In genomic region chr10:124290095-124290795, GRCh38 we compare ENCODE assay signal across 9 cellular contexts.
A peak's percentile ranks its signal among the peaks of the same experiment; 100 is the strongest.
DNase-seq lines count a peak whose midpoint lies in the region; ATAC-seq and TF ChIP-seq lines count a peak whose summit lies in the region.
"Had no signal": no experiment of that assay in that cellular context is flagged by ENCODE, and none has a peak within 500 bp of the region (broad histone marks: within the 10 kb centered on the region; RNA-seq: fewer than 3 reads in every experiment).

No MANE protein-coding gene starts in this region.

- BruUV-seq in A673 (replicated peaks; lab: Mats Ljungman, UMichigan) = no TSS peak

- H2AFZ ChIP-seq in MM.1S (ENCODE audit: low read length) = peak overlapping the region; percentile 55

- no peaks in the 10 kb centered on the region for H3K36me3 Mint-ChIP-seq in type B pancreatic cell

- H3K27me3 ChIP-seq in A673 (replicated peaks; ENCODE audit: insufficient read depth, low read depth, low read length, poor library complexity) (no peaks in the 10 kb centered on the region), MM.1S (replicated peaks; ENCODE audit: insufficient read depth, low read length) (no peaks in the 10 kb centered on the region)

- H3K4me3 ChIP-seq in A673 (ENCODE audit: low read depth, low read length, poor library complexity, severe bottlenecking) (no peak overlapping the region), MM.1S (ENCODE audit: low read length) (peak overlapping the region; percentile 18; the same call in 1 of the 2 replicates)

- CTCF ChIA-PET in A673 (lab: Charles Lee) = no interaction called here

- H3K4me2 ChIP-seq in MM.1S (ENCODE audit: low read depth, low read length) = peak overlapping the region; percentile 70

- intact Hi-C loops in A673 (cut with micrococcal nuclease; ENCODE audit: unreplicated experiment) = no loop called here

- POLR2A ChIA-PET in A673 (lab: Charles Lee; ENCODE audit: low non-redundant PET) = no interaction called here

- H3K4me3 Mint-ChIP-seq in type B pancreatic cell = no peak overlapping the region
- H3K4me3 Mint-ChIP-seq: activated B cell treated with CpG ODN at 0.5 μM for 24 hours had no signal

- H3K9me3 Mint-ChIP-seq in type B pancreatic cell = no peaks in the 10 kb centered on the region
- H3K9me3 Mint-ChIP-seq: activated B cell treated with CpG ODN at 0.5 μM for 24 hours had no signal

- H3K27me3 Mint-ChIP-seq in type B pancreatic cell = peaks cover 6% of the 10 kb centered on the region
- H3K27me3 Mint-ChIP-seq: activated B cell treated with CpG ODN at 0.5 μM for 24 hours had no signal

- H3K27ac ChIP-seq in A673 (ENCODE audit: low read depth, low read length, poor library complexity, severe bottlenecking) (no peak overlapping the region), MM.1S (ENCODE audit: low read length) (peak overlapping the region; percentile 84)

- no peak overlapping the region for H3K27ac Mint-ChIP-seq in type B pancreatic cell
- H3K27ac Mint-ChIP-seq: activated B cell treated with CpG ODN at 0.5 μM for 24 hours had no signal

- H4K20me1 ChIP-seq in MM.1S (ENCODE audit: insufficient read depth, low read length) = no peaks in the 10 kb centered on the region

- H3K9me2 ChIP-seq in MM.1S (replicated peaks; ENCODE audit: insufficient read depth, low read length) = no peaks in the 10 kb centered on the region

- no peaks in the 10 kb centered on the region for H3K79me2 ChIP-seq in MM.1S (ENCODE audit: low read length)

- peak; percentile 49 for ATAC-seq in GM19455 (IDR thresholded peaks at IDR 0.05; ENCODE audit: unreplicated experiment)

- H3K4me1 ChIP-seq in A673 (ENCODE audit: insufficient read depth, low read length, poor library complexity, severe bottlenecking) (peaks cover 6% of the 10 kb centered on the region), MM.1S (ENCODE audit: low read length) (peaks cover 34% of the 10 kb centered on the region)

- H3K9ac ChIP-seq in MM.1S (ENCODE audit: low read length) = peak overlapping the region; percentile 45; the same call in 1 of the 2 replicates

- H3K9me3 ChIP-seq in A673 (ENCODE audit: low read depth, low read length, poor library complexity, severe bottlenecking) (no peaks in the 10 kb centered on the region), MM.1S (replicated peaks; ENCODE audit: insufficient read depth, low read length) (no peaks in the 10 kb centered on the region)

- TF ChIP-seq CTCF in A673 (conservative IDR thresholded peaks at IDR 0.05; ENCODE audit: low read depth, low read length) = no peak
- TF ChIP-seq CTCF in MM.1S (IDR thresholded peaks at IDR 0.05; ENCODE audit: low read length) = 0 out of 2 replicates have a peak, but pooled peaks have one; percentile 5
- no peak for TF ChIP-seq CTCF in type B pancreatic cell (conservative IDR thresholded peaks at IDR 0.05)

- H3K36me3 ChIP-seq in A673 (ENCODE audit: insufficient read depth, low read length, poor library complexity, severe bottlenecking) (no peaks in the 10 kb centered on the region), MM.1S (replicated peaks; ENCODE audit: insufficient read depth, low read length) (no peaks in the 10 kb centered on the region)

- H3F3A ChIP-seq in MM.1S (ENCODE audit: insufficient read depth, low read length) = peaks cover 24% of the 10 kb centered on the region

- peaks cover 6% of the 10 kb centered on the region for H3K4me1 Mint-ChIP-seq in type B pancreatic cell (ENCODE audit: unreplicated experiment)

- DNase-seq in A673 (ENCODE audit: low spot score) (peak; percentile 7), MM.1S (peak; percentile 94), dermis blood vessel endothelial cell (peak; percentile 15), type B pancreatic cell (ENCODE audit: extremely low spot score, unreplicated experiment) (peak; percentile 50), NCI-H2196 treated with DMSO at 0.1 percent for 48 hours (lab: John Stamatoyannopoulos, UW; ENCODE audit: unreplicated experiment) (no peak), NK-92 (lab: John Stamatoyannopoulos, UW; ENCODE audit: unreplicated experiment) (no peak)
- no peak for DNase-seq in activated CD4-positive, alpha-beta T cell treated with anti-CD3 and anti-CD28 coated beads, Interleukin-2, amount 50 U/mL, for 4 hours
- DNase-seq: activated B cell treated with CpG ODN at 0.5 μM for 24 hours had no signal

Comparison
In these comparisons a context has a peak if more than half of its experiments do, and no peak if none do; other contexts are left out.
1. DNase-seq: peak in A673 (single experiment), MM.1S (single experiment), dermis blood vessel endothelial cell (single experiment) and type B pancreatic cell (single experiment); none in activated CD4-positive, alpha-beta T cell treated with anti-CD3 and anti-CD28 coated beads, Interleukin-2, amount 50 U/mL, for 4 hours (0 of 2), NCI-H2196 treated with DMSO at 0.1 percent for 48 hours (single experiment) and NK-92 (single experiment).